Comparison of ENCODE assay signal across 1 cellular context in the genomic region with DNA sequence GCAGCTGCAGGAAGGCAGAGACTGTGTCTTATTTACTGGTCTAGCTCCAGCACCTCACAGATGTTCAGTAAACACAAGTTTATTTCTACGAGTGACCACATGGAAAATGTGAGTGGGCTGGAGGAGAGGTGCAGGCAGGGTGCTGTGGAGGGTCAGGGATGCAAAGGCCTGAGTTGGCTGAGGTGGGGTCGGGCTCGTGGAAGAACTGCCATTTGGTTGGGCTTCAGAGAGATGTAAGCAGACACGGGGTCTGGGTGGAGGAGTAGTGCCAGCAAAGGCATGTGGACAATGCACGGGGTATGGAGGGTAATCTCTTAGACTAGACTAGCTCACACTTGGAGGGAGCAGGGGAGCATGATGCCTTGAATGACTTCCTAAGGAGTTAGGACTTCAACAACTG.
TF ChIP-seq lines count a peak whose summit lies in the region.

No MANE protein-coding gene starts in this region.

TF ChIP-seq in HepG2, 621 proteins besides CTCF, POLR2A, EP300 and RAD21 (continued from another document):
- TF ChIP-seq, protein P1, sequence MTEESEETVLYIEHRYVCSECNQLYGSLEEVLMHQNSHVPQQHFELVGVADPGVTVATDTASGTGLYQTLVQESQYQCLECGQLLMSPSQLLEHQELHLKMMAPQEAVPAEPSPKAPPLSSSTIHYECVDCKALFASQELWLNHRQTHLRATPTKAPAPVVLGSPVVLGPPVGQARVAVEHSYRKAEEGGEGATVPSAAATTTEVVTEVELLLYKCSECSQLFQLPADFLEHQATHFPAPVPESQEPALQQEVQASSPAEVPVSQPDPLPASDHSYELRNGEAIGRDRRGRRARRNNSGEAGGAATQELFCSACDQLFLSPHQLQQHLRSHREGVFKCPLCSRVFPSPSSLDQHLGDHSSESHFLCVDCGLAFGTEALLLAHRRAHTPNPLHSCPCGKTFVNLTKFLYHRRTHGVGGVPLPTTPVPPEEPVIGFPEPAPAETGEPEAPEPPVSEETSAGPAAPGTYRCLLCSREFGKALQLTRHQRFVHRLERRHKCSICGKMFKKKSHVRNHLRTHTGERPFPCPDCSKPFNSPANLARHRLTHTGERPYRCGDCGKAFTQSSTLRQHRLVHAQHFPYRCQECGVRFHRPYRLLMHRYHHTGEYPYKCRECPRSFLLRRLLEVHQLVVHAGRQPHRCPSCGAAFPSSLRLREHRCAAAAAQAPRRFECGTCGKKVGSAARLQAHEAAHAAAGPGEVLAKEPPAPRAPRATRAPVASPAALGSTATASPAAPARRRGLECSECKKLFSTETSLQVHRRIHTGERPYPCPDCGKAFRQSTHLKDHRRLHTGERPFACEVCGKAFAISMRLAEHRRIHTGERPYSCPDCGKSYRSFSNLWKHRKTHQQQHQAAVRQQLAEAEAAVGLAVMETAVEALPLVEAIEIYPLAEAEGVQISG (CRISPR knock-in tag; IDR thresholded peaks at IDR 0.05), result no peak
- no peak for TF ChIP-seq MZF1 (CRISPR knock-in tag; IDR thresholded peaks at IDR 0.05; ENCODE audit: borderline replicate concordance)
- TF ChIP-seq PCBP1 (IDR thresholded peaks at IDR 0.05; ENCODE audit: borderline replicate concordance, low read depth, low read length), result no peak
- no peak for TF ChIP-seq EHMT2 (IDR thresholded peaks at IDR 0.05; ENCODE audit: borderline replicate concordance, low read depth, low read length)
- no peak for TF ChIP-seq SMAD9 (CRISPR knock-in tag; IDR thresholded peaks at IDR 0.05)
- no peak for TF ChIP-seq TBP (CRISPR knock-in tag; IDR thresholded peaks at IDR 0.05)
- no peak for TF ChIP-seq ZNF737 (CRISPR knock-in tag; IDR thresholded peaks at IDR 0.05; ENCODE audit: borderline replicate concordance)
- TF ChIP-seq ZNF446 (CRISPR knock-in tag; IDR thresholded peaks at IDR 0.05), result no peak
- TF ChIP-seq, protein P2, sequence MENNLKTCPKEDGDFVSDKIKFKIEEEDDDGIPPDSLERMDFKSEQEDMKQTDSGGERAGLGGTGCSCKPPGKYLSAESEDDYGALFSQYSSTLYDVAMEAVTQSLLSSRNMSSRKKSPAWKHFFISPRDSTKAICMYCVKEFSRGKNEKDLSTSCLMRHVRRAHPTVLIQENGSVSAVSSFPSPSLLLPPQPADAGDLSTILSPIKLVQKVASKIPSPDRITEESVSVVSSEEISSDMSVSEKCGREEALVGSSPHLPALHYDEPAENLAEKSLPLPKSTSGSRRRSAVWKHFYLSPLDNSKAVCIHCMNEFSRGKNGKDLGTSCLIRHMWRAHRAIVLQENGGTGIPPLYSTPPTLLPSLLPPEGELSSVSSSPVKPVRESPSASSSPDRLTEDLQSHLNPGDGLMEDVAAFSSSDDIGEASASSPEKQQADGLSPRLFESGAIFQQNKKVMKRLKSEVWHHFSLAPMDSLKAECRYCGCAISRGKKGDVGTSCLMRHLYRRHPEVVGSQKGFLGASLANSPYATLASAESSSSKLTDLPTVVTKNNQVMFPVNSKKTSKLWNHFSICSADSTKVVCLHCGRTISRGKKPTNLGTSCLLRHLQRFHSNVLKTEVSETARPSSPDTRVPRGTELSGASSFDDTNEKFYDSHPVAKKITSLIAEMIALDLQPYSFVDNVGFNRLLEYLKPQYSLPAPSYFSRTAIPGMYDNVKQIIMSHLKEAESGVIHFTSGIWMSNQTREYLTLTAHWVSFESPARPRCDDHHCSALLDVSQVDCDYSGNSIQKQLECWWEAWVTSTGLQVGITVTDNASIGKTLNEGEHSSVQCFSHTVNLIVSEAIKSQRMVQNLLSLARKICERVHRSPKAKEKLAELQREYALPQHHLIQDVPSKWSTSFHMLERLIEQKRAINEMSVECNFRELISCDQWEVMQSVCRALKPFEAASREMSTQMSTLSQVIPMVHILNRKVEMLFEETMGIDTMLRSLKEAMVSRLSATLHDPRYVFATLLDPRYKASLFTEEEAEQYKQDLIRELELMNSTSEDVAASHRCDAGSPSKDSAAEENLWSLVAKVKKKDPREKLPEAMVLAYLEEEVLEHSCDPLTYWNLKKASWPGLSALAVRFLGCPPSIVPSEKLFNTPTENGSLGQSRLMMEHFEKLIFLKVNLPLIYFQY (CRISPR knock-in tag; IDR thresholded peaks at IDR 0.05; ENCODE audit: borderline replicate concordance), result no peak
- TF ChIP-seq TRIM24 (CRISPR knock-in tag; IDR thresholded peaks at IDR 0.05), result no peak
- TF ChIP-seq GLI4 (CRISPR knock-in tag; IDR thresholded peaks at IDR 0.05; ENCODE audit: borderline replicate concordance), result no peak
- no peak for TF ChIP-seq ZNF101 (CRISPR knock-in tag; IDR thresholded peaks at IDR 0.05; ENCODE audit: borderline replicate concordance, low read depth)
